Comparison of ENCODE assay signal across 39 cellular contexts in genomic region chr10:72505435-72505834, GRCh38.
"Had no signal": no experiment of that assay in that cellular context is flagged by ENCODE, and none has a peak within 500 bp of the region (broad histone marks: within the 10 kb centered on the region; RNA-seq: fewer than 3 reads in every experiment).

No MANE protein-coding gene starts in this region.

- H3K27ac Mint-ChIP-seq: activated naive CD4-positive, alpha-beta T cell treated with anti-CD3 and anti-CD28 coated beads for 36 hours; activated naive CD4-positive, alpha-beta T cell treated with anti-CD3 and anti-CD28 coated beads, Interleukin-2, amount 10 ng/mL, durations not matched to agents 7 days and 5 days; activated naive CD4-positive, alpha-beta T cell treated with anti-CD3 and anti-CD28 coated beads, Interleukin-2, amount 50 U/mL, for 24 hours; activated naive CD4-positive, alpha-beta T cell treated with anti-CD3 and anti-CD28 coated beads, Interleukin-2, amount 50 U/mL, for 72 hours; activated naive CD8-positive, alpha-beta T cell; activated naive CD8-positive, alpha-beta T cell treated with anti-CD3 and anti-CD28 coated beads for 36 hours; activated naive CD8-positive, alpha-beta T cell treated with anti-CD3 and anti-CD28 coated beads, Interleukin-2, amount 10 ng/mL, durations not matched to agents 7 days and 5 days; activated naive CD8-positive, alpha-beta T cell treated with anti-CD3 and anti-CD28 coated beads, Interleukin-2, amount 50 U/mL, for 24 hours; activated T-cell treated with anti-CD3 and anti-CD28 coated beads, Interleukin-2, amount 50 U/mL, for 24 hours; activated T-cell treated with anti-CD3 and anti-CD28 coated beads, Interleukin-2, amount 50 U/mL, for 72 hours; activated T-helper 1 cell treated with anti-CD3 and anti-CD28 coated beads, Interleukin-12 subunit alpha, Interleukin-12 subunit beta, Interleukin-2, Interleukin-4 antibody, amounts not matched to agents 30 ng/mL and 10 ng/mL and 1 ng/mL, durations not matched to agents 14 hours and 24 hours and 36 hours; activated T-helper 17 cell treated with anti-CD3 and anti-CD28 coated beads, Interleukin-2, amount 50 U/mL, for 72 hours; activated T-helper 2 cell treated with anti-CD3 and anti-CD28 coated beads, Interferon-gamma antibody, Interleukin-2, Interleukin-4, amounts not matched to agents 10 μg/mL and 5 μg/mL and 100 μg/mL, durations not matched to agents 14 hours and 24 hours and 36 hours; brain had no signal

- H3K4me1 ChIP-seq: ascending aorta, body of pancreas, breast epithelium had no signal

- H3K9me3 ChIP-seq: adrenal gland, body of pancreas had no signal

- H3K4me3 Mint-ChIP-seq: activated naive CD4-positive, alpha-beta T cell treated with anti-CD3 and anti-CD28 coated beads for 36 hours; activated naive CD4-positive, alpha-beta T cell treated with anti-CD3 and anti-CD28 coated beads, Interleukin-2, amount 10 ng/mL, durations not matched to agents 7 days and 5 days; activated naive CD4-positive, alpha-beta T cell treated with anti-CD3 and anti-CD28 coated beads, Interleukin-2, amount 50 U/mL, for 24 hours; activated naive CD8-positive, alpha-beta T cell; activated naive CD8-positive, alpha-beta T cell treated with anti-CD3 and anti-CD28 coated beads for 36 hours; activated naive CD8-positive, alpha-beta T cell treated with anti-CD3 and anti-CD28 coated beads, Interleukin-2, amount 10 ng/mL, durations not matched to agents 7 days and 5 days; activated naive CD8-positive, alpha-beta T cell treated with anti-CD3 and anti-CD28 coated beads, Interleukin-2, amount 50 U/mL, for 24 hours; activated T-cell treated with anti-CD3 and anti-CD28 coated beads, Interleukin-2, amount 50 U/mL, for 24 hours; activated T-cell treated with anti-CD3 and anti-CD28 coated beads, Interleukin-2, amount 50 U/mL, for 4 hours; activated T-cell treated with anti-CD3 and anti-CD28 coated beads, Interleukin-2, amount 50 U/mL, for 72 hours; activated T-helper 1 cell treated with anti-CD3 and anti-CD28 coated beads, Interleukin-12 subunit alpha, Interleukin-12 subunit beta, Interleukin-2, Interleukin-4 antibody, amounts not matched to agents 30 ng/mL and 10 ng/mL and 1 ng/mL, durations not matched to agents 14 hours and 24 hours and 36 hours; activated T-helper 17 cell treated with anti-CD3 and anti-CD28 coated beads, Interleukin-2, amount 50 U/mL, for 72 hours; brain; central memory CD8-positive, alpha-beta T cell had no signal

- H3K4me3 ChIP-seq: adrenal gland, ascending aorta, body of pancreas, breast epithelium had no signal

- DNase-seq: activated effector memory CD4-positive, alpha-beta T cell treated with anti-CD3 and anti-CD28 coated beads, Interleukin-2, amount 50 U/mL, for 16 hours; activated effector memory CD4-positive, alpha-beta T cell treated with Interleukin-2 at 50 U/mL for 16 hours; activated gamma-delta T cell; activated gamma-delta T cell treated with Interleukin-2 at 50 U/mL for 16 hours; activated naive CD4-positive, alpha-beta T cell; activated naive CD4-positive, alpha-beta T cell treated with anti-CD3 and anti-CD28 coated beads for 36 hours; activated naive CD4-positive, alpha-beta T cell treated with anti-CD3 and anti-CD28 coated beads, Interleukin-2, amount 10 ng/mL, durations not matched to agents 7 days and 5 days; activated naive CD4-positive, alpha-beta T cell treated with anti-CD3 and anti-CD28 coated beads, Interleukin-2, amount 50 U/mL, for 16 hours; activated naive CD4-positive, alpha-beta T cell treated with Interleukin-2 at 50 U/mL for 16 hours; activated naive CD8-positive, alpha-beta T cell treated with anti-CD3 and anti-CD28 coated beads for 36 hours; activated naive CD8-positive, alpha-beta T cell treated with anti-CD3 and anti-CD28 coated beads, Interleukin-2, amount 10 ng/mL, durations not matched to agents 7 days and 5 days; activated naive CD8-positive, alpha-beta T cell treated with anti-CD3 and anti-CD28 coated beads, Interleukin-2, amount 50 U/mL, for 24 hours; activated T-cell treated with anti-CD3 and anti-CD28 coated beads, Interleukin-2, amount 50 U/mL, for 24 hours; activated T-cell treated with anti-CD3 and anti-CD28 coated beads, Interleukin-2, amount 50 U/mL, for 4 hours; activated T-cell treated with anti-CD3 and anti-CD28 coated beads, Interleukin-2, amount 50 U/mL, for 48 hours; activated T-cell treated with anti-CD3 and anti-CD28 coated beads, Interleukin-2, amount 50 U/mL, for 72 hours; adrenal gland; amniotic stem cell; amygdala; anterior cingulate cortex; aorta; body of pancreas; brain microvascular endothelial cell; caudate nucleus; central memory CD4-positive, alpha-beta T cell; cerebellar nuclear complex had no signal

- ATAC-seq: activated naive CD4-positive, alpha-beta T cell treated with anti-CD3 and anti-CD28 coated beads, Interleukin-2, amount 50 U/mL, for 72 hours; activated naive CD8-positive, alpha-beta T cell treated with anti-CD3 and anti-CD28 coated beads, Interleukin-2, amount 50 U/mL, for 24 hours; activated T-cell treated with anti-CD3 and anti-CD28 coated beads, Interleukin-2, amount 50 U/mL, for 4 hours; activated T-cell treated with anti-CD3 and anti-CD28 coated beads, Interleukin-2, amount 50 U/mL, for 72 hours; activated T-helper 17 cell treated with anti-CD3 and anti-CD28 coated beads, Interleukin-2, amount 50 U/mL, for 72 hours; body of pancreas had no signal

- H3K9me3 Mint-ChIP-seq: activated naive CD4-positive, alpha-beta T cell treated with anti-CD3 and anti-CD28 coated beads, Interleukin-2, amount 50 U/mL, for 24 hours; activated T-helper 17 cell treated with anti-CD3 and anti-CD28 coated beads, Interleukin-2, amount 50 U/mL, for 72 hours had no signal

- H3K36me3 ChIP-seq: adrenal gland, brain microvascular endothelial cell, breast epithelium had no signal

- H3K27ac ChIP-seq: adrenal gland, ascending aorta, body of pancreas, brain microvascular endothelial cell, breast epithelium had no signal

- H3K27me3 ChIP-seq: adrenal gland, ascending aorta, body of pancreas, brain microvascular endothelial cell, breast epithelium had no signal

- H3K4me1 Mint-ChIP-seq: activated naive CD8-positive, alpha-beta T cell treated with anti-CD3 and anti-CD28 coated beads for 36 hours; activated T-helper 17 cell treated with anti-CD3 and anti-CD28 coated beads, Interleukin-2, amount 50 U/mL, for 72 hours had no signal

- FAIRE-seq: astrocyte, bronchial epithelial cell, colon had no signal

- H3K27me3 Mint-ChIP-seq: activated naive CD4-positive, alpha-beta T cell treated with anti-CD3 and anti-CD28 coated beads, Interleukin-2, amount 10 ng/mL, durations not matched to agents 7 days and 5 days; activated naive CD4-positive, alpha-beta T cell treated with anti-CD3 and anti-CD28 coated beads, Interleukin-2, amount 50 U/mL, for 24 hours; activated naive CD8-positive, alpha-beta T cell; activated naive CD8-positive, alpha-beta T cell treated with anti-CD3 and anti-CD28 coated beads for 36 hours; activated naive CD8-positive, alpha-beta T cell treated with anti-CD3 and anti-CD28 coated beads, Interleukin-2, amount 10 ng/mL, durations not matched to agents 7 days and 5 days; activated naive CD8-positive, alpha-beta T cell treated with anti-CD3 and anti-CD28 coated beads, Interleukin-2, amount 50 U/mL, for 24 hours; activated T-cell treated with anti-CD3 and anti-CD28 coated beads, Interleukin-2, amount 50 U/mL, for 24 hours; activated T-helper 17 cell treated with anti-CD3 and anti-CD28 coated beads, Interleukin-2, amount 50 U/mL, for 72 hours; brain; central memory CD8-positive, alpha-beta T cell had no signal
